ENCODE assay signal across 28 cellular contexts in the genomic region with DNA sequence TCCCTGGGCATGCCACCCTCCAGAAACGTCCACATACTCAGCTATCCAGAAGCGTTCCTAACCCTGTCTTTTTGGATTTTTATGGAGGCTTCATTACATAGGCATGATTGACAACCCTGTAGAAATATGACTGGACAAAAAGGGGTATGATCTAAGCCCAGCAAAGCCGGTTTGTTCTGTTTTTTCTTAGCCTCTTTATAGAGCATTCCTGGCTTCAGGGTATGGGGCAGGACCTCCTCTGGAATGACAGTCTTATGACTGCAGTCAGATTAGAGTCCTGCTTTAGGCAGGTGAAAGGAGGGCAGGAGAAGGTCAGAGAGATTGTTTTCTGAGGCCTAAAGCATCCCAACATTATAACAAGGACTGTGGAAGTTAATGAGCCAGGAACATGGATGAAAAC.
DNase-seq lines count a peak whose midpoint lies in the region; ATAC-seq and TF ChIP-seq lines count a peak whose summit lies in the region.
"Had no signal": no experiment of that assay in that cellular context is flagged by ENCODE, and none has a peak within 500 bp of the region (broad histone marks: within the 10 kb centered on the region; RNA-seq: fewer than 3 reads in every experiment).

No MANE protein-coding gene starts in this region.

- H3K27me3 ChIP-seq in left ventricle myocardium inferior (ENCODE audit: low read depth) (no peaks in the 10 kb centered on the region), BE2C (no peaks in the 10 kb centered on the region)
- H3K27me3 ChIP-seq: heart left ventricle, SJSA1, stomach, thyroid gland had no signal

- H3K27ac Mint-ChIP-seq in activated naive CD4-positive, alpha-beta T cell treated with anti-CD3 and anti-CD28 coated beads for 36 hours = no peak overlapping the region
- H3K27ac Mint-ChIP-seq: B cell had no signal

- no peak overlapping the region for H3K4me3 Mint-ChIP-seq in activated naive CD4-positive, alpha-beta T cell treated with anti-CD3 and anti-CD28 coated beads for 36 hours
- H3K4me3 Mint-ChIP-seq: B cell had no signal

- TF ChIP-seq CTCF in left ventricle myocardium inferior (IDR thresholded peaks at IDR 0.05; ENCODE audit: borderline replicate concordance) (no peak), RWPE1 (conservative IDR thresholded peaks at IDR 0.05; ENCODE audit: low read depth) (no peak), omental fat pad (IDR thresholded peaks at IDR 0.05) (no peak), BE2C (IDR thresholded peaks at IDR 0.05; ENCODE audit: low read depth, low read length) (no peak)

- H3K27ac ChIP-seq in left ventricle myocardium inferior (replicated peaks) (peak overlapping the region; percentile 46), RWPE1 (no peak overlapping the region)
- H3K27ac ChIP-seq: SJSA1, stomach, thyroid gland had no signal

- no peaks in the 10 kb centered on the region for H3K4me1 Mint-ChIP-seq in activated naive CD4-positive, alpha-beta T cell treated with anti-CD3 and anti-CD28 coated beads for 36 hours (ENCODE audit: low read depth)

- no peaks in the 10 kb centered on the region for H3K27me3 Mint-ChIP-seq in activated naive CD4-positive, alpha-beta T cell treated with anti-CD3 and anti-CD28 coated beads for 36 hours (ENCODE audit: low read depth)
- H3K27me3 Mint-ChIP-seq: B cell had no signal

- POLR2A ChIA-PET in RWPE1 (lab: Yijun Ruan, JAX; ENCODE audit: low non-redundant PET) = no interaction called here

- H3K9me3 Mint-ChIP-seq in activated naive CD4-positive, alpha-beta T cell treated with anti-CD3 and anti-CD28 coated beads for 36 hours = no peaks in the 10 kb centered on the region

- ATAC-seq in Right ventricle myocardium inferior (no peak), omental fat pad (ENCODE audit: low FRiP score) (no peak)
- ATAC-seq: HCT116 had no signal

- intact Hi-C loops in left ventricle myocardium inferior (cut with micrococcal nuclease) = no loop called here
- intact Hi-C loops in Right ventricle myocardium inferior (cut with DNase I) = no loop called here
- intact Hi-C loops in activated naive CD4-positive, alpha-beta T cell treated with anti-CD3 and anti-CD28 coated beads for 36 hours (cut with micrococcal nuclease) = no loop called here

- no peaks in the 10 kb centered on the region for H3K9me3 ChIP-seq in left ventricle myocardium inferior (replicated peaks)
- H3K9me3 ChIP-seq in BE2C = no peaks in the 10 kb centered on the region
- H3K9me3 ChIP-seq: heart left ventricle, SJSA1, stomach, thyroid gland had no signal

- H3K4me1 ChIP-seq in left ventricle myocardium inferior = peaks cover 44% of the 10 kb centered on the region
- H3K4me1 ChIP-seq in BE2C = no peaks in the 10 kb centered on the region; the same call in 1 of the 2 replicates

- H3K36me3 ChIP-seq in left ventricle myocardium inferior (no peaks in the 10 kb centered on the region), BE2C (no peaks in the 10 kb centered on the region)
- H3K36me3 ChIP-seq: heart left ventricle, SJSA1, stomach, thyroid gland had no signal

- DNase-seq in left ventricle myocardium inferior = no peak
- DNase-seq in Right ventricle myocardium inferior (ENCODE audit: missing footprints) = no peak
- DNase-seq in RWPE1 (ENCODE audit: low spot score) = peak; percentile 41
- DNase-seq in left kidney (ENCODE audit: low read depth, low spot score) = peak; percentile 39
- no peak for DNase-seq in activated naive CD4-positive, alpha-beta T cell treated with anti-CD3 and anti-CD28 coated beads for 36 hours
- no peak for DNase-seq in stimulated activated CD4-positive, alpha-beta T cell treated with anti-CD3 and anti-CD28 coated beads, Interleukin-12 subunit alpha, Interleukin-12 subunit beta, amount 100 ng/mL, for 4 hours
- DNase-seq in omental fat pad (ENCODE audit: low spot score) = no peak
- no peak for DNase-seq in BE2C
- DNase-seq: activated CD4-positive, alpha-beta T cell treated with anti-CD3 and anti-CD28 coated beads, Interleukin-2, amount 50 U/mL, for 48 hours; activated naive CD4-positive, alpha-beta T cell treated with anti-CD3 and anti-CD28 coated beads, Interleukin-2, amount 50 U/mL, for 16 hours; amygdala; DND-41; effector CD4-positive, alpha-beta T cell; erythroblast; heart left ventricle; KBM-7; mesendoderm; NCI-H1436 treated with DMSO at 0.1 percent for 48 hours; NCI-H2171; NCI-H524 treated with DMSO at 0.1 percent for 48 hours; nucleus accumbens; small intestine; stimulated activated CD4-positive, alpha-beta T cell treated with anti-CD3 and anti-CD28 coated beads, Interleukin-2, amount 100 ng/mL, for 24 hours; stomach; thyroid gland had no signal

- no peaks in the 10 kb centered on the region for H3K36me3 Mint-ChIP-seq in activated naive CD4-positive, alpha-beta T cell treated with anti-CD3 and anti-CD28 coated beads for 36 hours (ENCODE audit: low read depth)

- CTCF ChIA-PET in RWPE1 (lab: Yijun Ruan, JAX) = interaction anchor here (0.7 kb wide), 1 partner anchor 27 kb away, joined by 3 read pairs; no protein-coding TSS in a partner anchor
- CTCF ChIA-PET in activated naive CD4-positive, alpha-beta T cell treated with anti-CD3 and anti-CD28 coated beads for 36 hours (lab: Charles Lee) = no interaction called here

- H3K4me3 ChIP-seq in left ventricle myocardium inferior (no peak overlapping the region), BE2C (ENCODE audit: low read depth, low read length) (no peak overlapping the region)
- H3K4me3 ChIP-seq: heart left ventricle, SJSA1, stomach, thyroid gland had no signal

Comparison
In these comparisons a context has a peak if more than half of its experiments do, and no peak if none do; other contexts are left out.
1. DNase-seq: peak in RWPE1 (single experiment) and left kidney (single experiment); none in left ventricle myocardium inferior (single experiment), Right ventricle myocardium inferior (single experiment), activated naive CD4-positive, alpha-beta T cell treated with anti-CD3 and anti-CD28 coated beads for 36 hours (single experiment), stimulated activated CD4-positive, alpha-beta T cell treated with anti-CD3 and anti-CD28 coated beads, Interleukin-12 subunit alpha, Interleukin-12 subunit beta, amount 100 ng/mL, for 4 hours (single experiment), omental fat pad (single experiment) and BE2C (single experiment).